In genomic region chr1:180909462-180909976, GRCh38 we compare ENCODE assay signal across 14 cellular contexts. TPM values are rescaled to one million over a fixed set of nuclear protein-coding genes. Genes with fewer than 3 reads are reported as not detected.
DNase-seq lines count a peak whose midpoint lies in the region; ATAC-seq, FAIRE-seq and TF ChIP-seq lines count a peak whose summit lies in the region.
"Had no signal": no experiment of that assay in that cellular context is flagged by ENCODE, and none has a peak within 500 bp of the region (broad histone marks: within the 10 kb centered on the region; RNA-seq: fewer than 3 reads in every experiment).

No MANE protein-coding gene starts in this region.

- no peak for TF ChIP-seq POLR2A in H54 (IDR thresholded peaks at IDR 0.05; ENCODE audit: low read depth, low read length)

- FAIRE-seq in H54 (lab: Jason Lieb, UNC), result no peak

- peak; percentile 26 for DNase-seq in epithelial cell of proximal tubule (ENCODE audit: low read depth)
- no peak for DNase-seq in islet precursor cell
- no peak for DNase-seq in amniotic stem cell (lab: John Stamatoyannopoulos, UW)
- no peak for DNase-seq in GM19240 (ENCODE audit: insufficient read length, low spot score)
- no peak for DNase-seq in H54 (ENCODE audit: insufficient read length, low spot score)
- DNase-seq: activated CD4-positive, alpha-beta T cell treated with anti-CD3 and anti-CD28 coated beads for 1 hour; brain microvascular endothelial cell; CD8-positive, alpha-beta T cell; IMR-90; NCI-H2081 treated with DMSO at 0.1 percent for 48 hours had no signal

- TF ChIP-seq CTCF in epithelial cell of proximal tubule (conservative IDR thresholded peaks at IDR 0.05; ENCODE audit: low read depth, low read length), result no peak

- no peak overlapping the region for H3K4me3 ChIP-seq in epithelial cell of proximal tubule (ENCODE audit: low read depth, low read length)

- ATAC-seq in GM18867 (IDR thresholded peaks at IDR 0.05; ENCODE audit: unreplicated experiment), result peak; percentile 46
- ATAC-seq in GM21390 (IDR thresholded peaks at IDR 0.05; ENCODE audit: unreplicated experiment), result peak; percentile 47
- peak; percentile 57 for ATAC-seq in HG02981 (IDR thresholded peaks at IDR 0.05; ENCODE audit: unreplicated experiment)
- ATAC-seq: activated T-helper 17 cell treated with anti-CD3 and anti-CD28 coated beads, Interleukin-2, amount 50 U/mL, for 72 hours; CD8-positive, alpha-beta T cell had no signal

RNA-seq across cellular contexts. Expression of gene KIAA1614, which starts 3.2 kb away (rescaled TPM):
- 1.7 and 5.1 TPM in 2 replicates for total RNA-seq in epithelial cell of proximal tubule
